Comparison of ENCODE assay signal across 17 cellular contexts in the genomic region with DNA sequence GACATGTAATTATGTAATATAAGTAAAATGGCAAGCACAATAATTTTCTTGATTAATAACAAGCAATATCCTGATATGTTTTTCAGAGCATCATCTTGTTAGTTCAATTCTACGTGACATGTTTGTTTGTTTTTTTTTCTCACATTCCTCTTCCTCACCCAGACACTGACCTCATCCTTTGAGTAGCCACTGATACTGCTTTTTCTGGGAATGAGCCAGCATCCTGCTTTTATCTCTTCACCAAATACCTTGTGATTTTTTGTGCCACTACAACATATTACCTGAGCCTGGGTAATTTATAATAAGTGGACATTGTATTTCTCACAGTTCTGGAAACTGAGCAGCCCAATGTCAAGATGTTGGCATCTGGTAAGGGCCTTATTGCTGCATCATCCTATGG.
DNase-seq lines count a peak whose midpoint lies in the region; ATAC-seq and TF ChIP-seq lines count a peak whose summit lies in the region.
"Had no signal": no experiment of that assay in that cellular context is flagged by ENCODE, and none has a peak within 500 bp of the region (broad histone marks: within the 10 kb centered on the region; RNA-seq: fewer than 3 reads in every experiment).

No MANE protein-coding gene starts in this region.

- no peak overlapping the region for H3K18ac ChIP-seq in trophoblast cell (ENCODE audit: low read length)

- no peak overlapping the region for H3K23ac ChIP-seq in trophoblast cell (ENCODE audit: low read length)

- peaks cover 12% of the 10 kb centered on the region for H3K4me1 ChIP-seq in PC-3 (ENCODE audit: insufficient read depth, low read length)
- no peaks in the 10 kb centered on the region for H3K4me1 ChIP-seq in endodermal cell (ENCODE audit: control insufficient read depth, insufficient read depth, low read length)
- no peaks in the 10 kb centered on the region for H3K4me1 ChIP-seq in trophoblast cell (ENCODE audit: control insufficient read depth in 1 of 2, insufficient read depth in 2 of 2, low read length in 2 of 2)

- no peaks in the 10 kb centered on the region for H3K4me1 Mint-ChIP-seq in endodermal cell
- H3K4me1 Mint-ChIP-seq in nephron progenitor cell, result no peaks in the 10 kb centered on the region
- no peaks in the 10 kb centered on the region for H3K4me1 Mint-ChIP-seq in CD14-positive monocyte
- H3K4me1 Mint-ChIP-seq: B cell had no signal

- DNase-seq in DMS53 (lab: John Stamatoyannopoulos, UW) (peak; percentile 76), PC-3 (no peak), endodermal cell (no peak), trophoblast cell (peak; percentile 45 to 87), nephron progenitor cell (no peak), CD14-positive monocyte (ENCODE audit: low spot score) (no peak), activated gamma-delta T cell (lab: John Stamatoyannopoulos, UW) (no peak)
- DNase-seq: CD4-positive, alpha-beta T cell; KG1; MM.1S; NCI-H1092 treated with DMSO at 0.1 percent for 48 hours; NCI-H187; NCI-H345; NCI-H526 treated with DMSO at 0.1 percent for 48 hours; SHP77 treated with DMSO at 0.1 percent for 48 hours had no signal

- H3K9ac ChIP-seq in PC-3 (ENCODE audit: low read length) (no peak overlapping the region), endodermal cell (ENCODE audit: extremely low read depth, low read length, poor library complexity, severe bottlenecking) (no peak overlapping the region), trophoblast cell (ENCODE audit: low read length) (no peak overlapping the region)

- H3K9me3 ChIP-seq in PC-3 (ENCODE audit: low read length) (no peaks in the 10 kb centered on the region), endodermal cell (ENCODE audit: control insufficient read depth, low read length) (peaks cover 31% of the 10 kb centered on the region), trophoblast cell (ENCODE audit: insufficient read depth, low read depth, low read length) (no peaks in the 10 kb centered on the region)

- H3K27me3 ChIP-seq in PC-3 (ENCODE audit: low read length), result no peaks in the 10 kb centered on the region
- H3K27me3 ChIP-seq in endodermal cell (ENCODE audit: control insufficient read depth, insufficient read depth, low read length, poor library complexity, severe bottlenecking), result no peaks in the 10 kb centered on the region
- no peaks in the 10 kb centered on the region for H3K27me3 ChIP-seq in trophoblast cell (ENCODE audit: insufficient read depth, low read length)

- H3K27ac ChIP-seq in PC-3 (ENCODE audit: low read length) (peak overlapping the region; percentile 81), endodermal cell (ENCODE audit: low read depth, low read length) (no peak overlapping the region), trophoblast cell (ENCODE audit: low read depth, low read length) (no peak overlapping the region)

- H4K91ac ChIP-seq in trophoblast cell (ENCODE audit: low read depth, low read length), result no peak overlapping the region

- no peak overlapping the region for H3K4ac ChIP-seq in trophoblast cell (ENCODE audit: low read depth, low read length)

- no peak overlapping the region for H2BK5ac ChIP-seq in trophoblast cell (ENCODE audit: low read depth, low read length, poor library complexity)

- H3K27me3 Mint-ChIP-seq in endodermal cell (ENCODE audit: insufficient read depth) (no peaks in the 10 kb centered on the region), nephron progenitor cell (ENCODE audit: low read depth, poor library complexity) (no peaks in the 10 kb centered on the region), CD14-positive monocyte (ENCODE audit: low read depth in 3 of 3) (no peaks in the 10 kb centered on the region)
- H3K27me3 Mint-ChIP-seq: B cell; CD4-positive, alpha-beta T cell had no signal

- no peak overlapping the region for H4K8ac ChIP-seq in trophoblast cell (ENCODE audit: low read depth, low read length)

- CTCF ChIA-PET in PC-3 (lab: Charles Lee), result no interaction called here

- no peak overlapping the region for H4K12ac ChIP-seq in trophoblast cell (ENCODE audit: low read depth, low read length)

- H3K4me2 ChIP-seq in PC-3 (ENCODE audit: low read length) (0 out of 2 replicates have a peak overlapping the region, but pooled peaks have one; percentile 59), trophoblast cell (ENCODE audit: low read length) (no peak overlapping the region)

- H3K9me2 ChIP-seq in PC-3 (replicated peaks; ENCODE audit: low read length), result no peaks in the 10 kb centered on the region

- no peak overlapping the region for H2BK120ac ChIP-seq in trophoblast cell (ENCODE audit: insufficient read depth, low read length, poor library complexity)

- ATAC-seq in PC-3, result no peak
- ATAC-seq: HepG2 had no signal

- H3K14ac ChIP-seq in trophoblast cell (ENCODE audit: low read length), result no peak overlapping the region

- H3K36me3 Mint-ChIP-seq in endodermal cell (ENCODE audit: low read depth) (no peaks in the 10 kb centered on the region), nephron progenitor cell (ENCODE audit: low read depth) (no peaks in the 10 kb centered on the region), CD14-positive monocyte (no peaks in the 10 kb centered on the region)

- TF ChIP-seq CTCF in PC-3 (conservative IDR thresholded peaks at IDR 0.05; ENCODE audit: low read depth, low read length) (no peak), endodermal cell (conservative IDR thresholded peaks at IDR 0.05) (no peak), nephron progenitor cell (IDR thresholded peaks at IDR 0.05) (no peak), CD14-positive monocyte (IDR thresholded peaks at IDR 0.05) (no peak)

- no peaks in the 10 kb centered on the region for H4K20me1 ChIP-seq in PC-3 (ENCODE audit: low read length)

- H3K79me2 ChIP-seq in PC-3 (ENCODE audit: low read length) (no peaks in the 10 kb centered on the region), trophoblast cell (ENCODE audit: control insufficient read depth, insufficient read depth, low read length, poor library complexity) (no peaks in the 10 kb centered on the region)

- POLR2A ChIA-PET in PC-3 (lab: Charles Lee; ENCODE audit: unreplicated experiment), result no interaction called here

- H2AFZ ChIP-seq in PC-3 (ENCODE audit: low read length) (no peak overlapping the region), trophoblast cell (ENCODE audit: insufficient read depth, low read length, poor library complexity) (no peak overlapping the region)

- H3K27ac Mint-ChIP-seq in endodermal cell (peak overlapping the region; percentile 48), nephron progenitor cell (no peak overlapping the region), CD14-positive monocyte (no peak overlapping the region)
- H3K27ac Mint-ChIP-seq: B cell; CD4-positive, alpha-beta T cell had no signal

- no peak overlapping the region for H2AK5ac ChIP-seq in trophoblast cell (ENCODE audit: low read length)

- no peaks in the 10 kb centered on the region for H3K36me3 ChIP-seq in PC-3 (ENCODE audit: low read depth, low read length)
- no peaks in the 10 kb centered on the region for H3K36me3 ChIP-seq in endodermal cell (ENCODE audit: control insufficient read depth, insufficient read depth, low read length)
- no peaks in the 10 kb centered on the region for H3K36me3 ChIP-seq in trophoblast cell (ENCODE audit: control insufficient read depth in 1 of 2, insufficient read depth in 2 of 2, low read length in 2 of 2)

- H3K4me3 ChIP-seq in PC-3 (ENCODE audit: low read length) (no peak overlapping the region), endodermal cell (ENCODE audit: low read length) (no peak overlapping the region), trophoblast cell (ENCODE audit: low read depth, low read length) (no peak overlapping the region)

- no peaks in the 10 kb centered on the region for H3F3A ChIP-seq in PC-3 (ENCODE audit: low read length, unreplicated experiment)

- intact Hi-C loops in PC-3 (cut with micrococcal nuclease), result no loop called here
- intact Hi-C loops in CD14-positive monocyte (cut with micrococcal nuclease), result no loop called here

- no peaks in the 10 kb centered on the region for H3K79me1 ChIP-seq in trophoblast cell (ENCODE audit: low read length)

- H3K4me3 Mint-ChIP-seq in endodermal cell, result no peak overlapping the region
- H3K4me3 Mint-ChIP-seq in nephron progenitor cell, result no peak overlapping the region
- no peak overlapping the region for H3K4me3 Mint-ChIP-seq in CD14-positive monocyte
- H3K4me3 Mint-ChIP-seq: B cell; CD4-positive, alpha-beta T cell had no signal

- no TSS peak for BruUV-seq in PC-3 (replicated peaks; lab: Mats Ljungman, UMichigan)

- H3K9me3 Mint-ChIP-seq in endodermal cell, result peaks cover 18% of the 10 kb centered on the region
- H3K9me3 Mint-ChIP-seq in nephron progenitor cell, result peaks cover 17% of the 10 kb centered on the region
- peaks cover 0 to 4% (median 0%) of the 10 kb centered on the region in 7 donors for H3K9me3 Mint-ChIP-seq in CD14-positive monocyte

- WGBS in endodermal cell (ENCODE audit: insufficient coverage in 1 of 2, insufficient read length in 1 of 2), 2 experiments, result 88 to 100% methylated on average over 1 of the region's 1 CpG
- WGBS in trophoblast cell (ENCODE audit: extremely low coverage, insufficient coverage, insufficient read length), result no CpG with 5 or more reads among the region's 1 CpG

- H2BK12ac ChIP-seq in trophoblast cell (ENCODE audit: low read length), result no peak overlapping the region

Comparison
In these comparisons a context has a peak if more than half of its experiments do, and no peak if none do; other contexts are left out.
1. DNase-seq: peak in DMS53 (single experiment) and trophoblast cell (2 of 2); none in PC-3 (single experiment), endodermal cell (single experiment), nephron progenitor cell (single experiment), CD14-positive monocyte (single experiment) and activated gamma-delta T cell (single experiment).